Comparison of ENCODE assay signal across 1 cellular context in the genomic region with DNA sequence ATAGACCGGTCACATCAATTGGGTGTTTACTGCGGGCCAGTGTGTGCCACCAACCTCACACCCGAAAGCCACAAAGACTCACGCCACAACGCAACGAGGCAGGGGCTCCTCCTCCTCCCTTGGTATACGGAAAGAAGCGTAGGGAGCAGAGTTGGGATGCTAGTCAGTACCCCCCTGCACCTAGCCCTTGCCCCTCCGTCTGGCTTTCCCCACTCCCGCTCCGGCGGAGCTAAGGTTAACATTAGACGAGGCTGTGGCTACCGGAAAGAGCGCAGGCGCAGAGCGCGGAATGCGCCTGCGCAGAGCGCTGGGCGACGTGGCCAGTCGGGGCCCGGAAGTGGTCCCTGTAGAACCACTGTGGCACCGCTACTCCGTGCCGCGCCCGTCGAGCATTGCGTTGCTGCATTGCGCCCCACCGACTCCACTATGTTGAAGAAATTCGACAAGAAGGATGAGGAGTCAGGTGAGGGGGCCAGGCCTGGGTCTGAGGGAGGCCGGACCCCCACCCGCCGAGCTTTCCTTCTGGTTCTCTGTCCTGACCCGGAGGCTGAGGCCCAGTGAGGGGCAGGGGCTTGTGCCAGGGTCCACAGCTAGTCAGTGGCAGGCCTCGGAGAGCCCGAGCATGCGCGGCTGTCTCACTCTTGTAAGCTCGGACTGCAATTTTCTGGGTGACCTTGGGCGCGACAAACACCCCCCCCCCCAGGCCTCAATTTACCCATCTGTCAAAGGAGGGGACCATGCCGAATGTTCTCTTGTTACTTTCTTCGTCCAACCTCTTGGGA.
TF ChIP-seq lines count a peak whose summit lies in the region.

A gene with protein sequence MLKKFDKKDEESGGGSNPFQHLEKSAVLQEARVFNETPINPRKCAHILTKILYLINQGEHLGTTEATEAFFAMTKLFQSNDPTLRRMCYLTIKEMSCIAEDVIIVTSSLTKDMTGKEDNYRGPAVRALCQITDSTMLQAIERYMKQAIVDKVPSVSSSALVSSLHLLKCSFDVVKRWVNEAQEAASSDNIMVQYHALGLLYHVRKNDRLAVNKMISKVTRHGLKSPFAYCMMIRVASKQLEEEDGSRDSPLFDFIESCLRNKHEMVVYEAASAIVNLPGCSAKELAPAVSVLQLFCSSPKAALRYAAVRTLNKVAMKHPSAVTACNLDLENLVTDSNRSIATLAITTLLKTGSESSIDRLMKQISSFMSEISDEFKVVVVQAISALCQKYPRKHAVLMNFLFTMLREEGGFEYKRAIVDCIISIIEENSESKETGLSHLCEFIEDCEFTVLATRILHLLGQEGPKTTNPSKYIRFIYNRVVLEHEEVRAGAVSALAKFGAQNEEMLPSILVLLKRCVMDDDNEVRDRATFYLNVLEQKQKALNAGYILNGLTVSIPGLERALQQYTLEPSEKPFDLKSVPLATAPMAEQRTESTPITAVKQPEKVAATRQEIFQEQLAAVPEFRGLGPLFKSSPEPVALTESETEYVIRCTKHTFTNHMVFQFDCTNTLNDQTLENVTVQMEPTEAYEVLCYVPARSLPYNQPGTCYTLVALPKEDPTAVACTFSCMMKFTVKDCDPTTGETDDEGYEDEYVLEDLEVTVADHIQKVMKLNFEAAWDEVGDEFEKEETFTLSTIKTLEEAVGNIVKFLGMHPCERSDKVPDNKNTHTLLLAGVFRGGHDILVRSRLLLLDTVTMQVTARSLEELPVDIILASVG (plus strand): TSS at position 323 of the 782 bp plus-strand sequence. CDS start 104 bp downstream, at position 427.

TF ChIP-seq in HepG2, 621 proteins besides CTCF, POLR2A, EP300 and RAD21 (continued from another document and continues in another):
- TF ChIP-seq, protein P1, sequence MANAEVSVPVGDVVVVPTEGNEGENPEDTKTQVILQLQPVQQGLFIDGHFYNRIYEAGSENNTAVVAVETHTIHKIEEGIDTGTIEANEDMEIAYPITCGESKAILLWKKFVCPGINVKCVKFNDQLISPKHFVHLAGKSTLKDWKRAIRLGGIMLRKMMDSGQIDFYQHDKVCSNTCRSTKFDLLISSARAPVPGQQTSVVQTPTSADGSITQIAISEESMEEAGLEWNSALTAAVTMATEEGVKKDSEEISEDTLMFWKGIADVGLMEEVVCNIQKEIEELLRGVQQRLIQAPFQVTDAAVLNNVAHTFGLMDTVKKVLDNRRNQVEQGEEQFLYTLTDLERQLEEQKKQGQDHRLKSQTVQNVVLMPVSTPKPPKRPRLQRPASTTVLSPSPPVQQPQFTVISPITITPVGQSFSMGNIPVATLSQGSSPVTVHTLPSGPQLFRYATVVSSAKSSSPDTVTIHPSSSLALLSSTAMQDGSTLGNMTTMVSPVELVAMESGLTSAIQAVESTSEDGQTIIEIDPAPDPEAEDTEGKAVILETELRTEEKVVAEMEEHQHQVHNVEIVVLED (CRISPR knock-in tag; IDR thresholded peaks at IDR 0.05; ENCODE audit: borderline replicate concordance) = peak; percentile 84; the same call in 1 of the 2 replicates
- TF ChIP-seq, protein P2, sequence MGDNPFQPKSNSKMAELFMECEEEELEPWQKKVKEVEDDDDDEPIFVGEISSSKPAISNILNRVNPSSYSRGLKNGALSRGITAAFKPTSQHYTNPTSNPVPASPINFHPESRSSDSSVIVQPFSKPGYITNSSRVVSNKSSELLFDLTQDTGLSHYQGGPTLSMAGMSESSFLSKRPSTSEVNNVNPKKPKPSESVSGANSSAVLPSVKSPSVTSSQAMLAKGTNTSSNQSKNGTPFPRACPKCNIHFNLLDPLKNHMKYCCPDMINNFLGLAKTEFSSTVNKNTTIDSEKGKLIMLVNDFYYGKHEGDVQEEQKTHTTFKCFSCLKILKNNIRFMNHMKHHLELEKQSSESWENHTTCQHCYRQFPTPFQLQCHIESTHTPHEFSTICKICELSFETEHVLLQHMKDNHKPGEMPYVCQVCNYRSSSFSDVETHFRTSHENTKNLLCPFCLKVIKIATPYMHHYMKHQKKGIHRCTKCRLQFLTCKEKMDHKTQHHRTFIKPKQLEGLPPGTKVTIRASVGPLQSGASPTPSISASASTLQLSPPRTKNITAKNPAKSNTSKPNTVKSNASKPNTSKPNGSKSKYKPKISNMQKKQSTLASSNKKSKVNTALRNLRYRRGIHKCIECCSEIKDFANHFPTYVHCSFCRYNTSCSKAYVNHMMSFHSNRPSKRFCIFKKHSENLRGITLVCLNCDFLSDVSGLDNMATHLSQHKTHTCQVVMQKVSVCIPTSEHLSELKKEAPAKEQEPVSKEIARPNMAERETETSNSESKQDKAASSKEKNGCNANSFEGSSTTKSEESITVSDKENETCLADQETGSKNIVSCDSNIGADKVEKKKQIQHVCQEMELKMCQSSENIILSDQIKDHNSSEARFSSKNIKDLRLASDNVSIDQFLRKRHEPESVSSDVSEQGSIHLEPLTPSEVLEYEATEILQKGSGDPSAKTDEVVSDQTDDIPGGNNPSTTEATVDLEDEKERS (CRISPR knock-in tag; IDR thresholded peaks at IDR 0.05) = peak; percentile 85
- TF ChIP-seq CBX1 (IDR thresholded peaks at IDR 0.05; ENCODE audit: low read depth) (peak; percentile 79), MXI1 (IDR thresholded peaks at IDR 0.05; ENCODE audit: borderline replicate concordance, low read depth, low read length) (0 out of 3 replicates have a peak, but pooled peaks have one; percentile 52), FLYWCH1 (CRISPR knock-in tag; IDR thresholded peaks at IDR 0.05) (0 out of 2 replicates have a peak, but pooled peaks have one; percentile 49), ZNF556 (CRISPR knock-in tag; IDR thresholded peaks at IDR 0.05; ENCODE audit: borderline replicate concordance) (0 out of 2 replicates have a peak, but pooled peaks have one; percentile 28), MAFF (IDR thresholded peaks at IDR 0.05; ENCODE audit: low read depth, low read length) (no peak), RBM39 (IDR thresholded peaks at IDR 0.05; ENCODE audit: low read depth, low read length, poor library complexity, severe bottlenecking) (peak; percentile 86), SRF (IDR thresholded peaks at IDR 0.05; ENCODE audit: low read depth, low read length) (no peak), CC2D1A (CRISPR knock-in tag; IDR thresholded peaks at IDR 0.05) (no peak)
- TF ChIP-seq, protein P3, sequence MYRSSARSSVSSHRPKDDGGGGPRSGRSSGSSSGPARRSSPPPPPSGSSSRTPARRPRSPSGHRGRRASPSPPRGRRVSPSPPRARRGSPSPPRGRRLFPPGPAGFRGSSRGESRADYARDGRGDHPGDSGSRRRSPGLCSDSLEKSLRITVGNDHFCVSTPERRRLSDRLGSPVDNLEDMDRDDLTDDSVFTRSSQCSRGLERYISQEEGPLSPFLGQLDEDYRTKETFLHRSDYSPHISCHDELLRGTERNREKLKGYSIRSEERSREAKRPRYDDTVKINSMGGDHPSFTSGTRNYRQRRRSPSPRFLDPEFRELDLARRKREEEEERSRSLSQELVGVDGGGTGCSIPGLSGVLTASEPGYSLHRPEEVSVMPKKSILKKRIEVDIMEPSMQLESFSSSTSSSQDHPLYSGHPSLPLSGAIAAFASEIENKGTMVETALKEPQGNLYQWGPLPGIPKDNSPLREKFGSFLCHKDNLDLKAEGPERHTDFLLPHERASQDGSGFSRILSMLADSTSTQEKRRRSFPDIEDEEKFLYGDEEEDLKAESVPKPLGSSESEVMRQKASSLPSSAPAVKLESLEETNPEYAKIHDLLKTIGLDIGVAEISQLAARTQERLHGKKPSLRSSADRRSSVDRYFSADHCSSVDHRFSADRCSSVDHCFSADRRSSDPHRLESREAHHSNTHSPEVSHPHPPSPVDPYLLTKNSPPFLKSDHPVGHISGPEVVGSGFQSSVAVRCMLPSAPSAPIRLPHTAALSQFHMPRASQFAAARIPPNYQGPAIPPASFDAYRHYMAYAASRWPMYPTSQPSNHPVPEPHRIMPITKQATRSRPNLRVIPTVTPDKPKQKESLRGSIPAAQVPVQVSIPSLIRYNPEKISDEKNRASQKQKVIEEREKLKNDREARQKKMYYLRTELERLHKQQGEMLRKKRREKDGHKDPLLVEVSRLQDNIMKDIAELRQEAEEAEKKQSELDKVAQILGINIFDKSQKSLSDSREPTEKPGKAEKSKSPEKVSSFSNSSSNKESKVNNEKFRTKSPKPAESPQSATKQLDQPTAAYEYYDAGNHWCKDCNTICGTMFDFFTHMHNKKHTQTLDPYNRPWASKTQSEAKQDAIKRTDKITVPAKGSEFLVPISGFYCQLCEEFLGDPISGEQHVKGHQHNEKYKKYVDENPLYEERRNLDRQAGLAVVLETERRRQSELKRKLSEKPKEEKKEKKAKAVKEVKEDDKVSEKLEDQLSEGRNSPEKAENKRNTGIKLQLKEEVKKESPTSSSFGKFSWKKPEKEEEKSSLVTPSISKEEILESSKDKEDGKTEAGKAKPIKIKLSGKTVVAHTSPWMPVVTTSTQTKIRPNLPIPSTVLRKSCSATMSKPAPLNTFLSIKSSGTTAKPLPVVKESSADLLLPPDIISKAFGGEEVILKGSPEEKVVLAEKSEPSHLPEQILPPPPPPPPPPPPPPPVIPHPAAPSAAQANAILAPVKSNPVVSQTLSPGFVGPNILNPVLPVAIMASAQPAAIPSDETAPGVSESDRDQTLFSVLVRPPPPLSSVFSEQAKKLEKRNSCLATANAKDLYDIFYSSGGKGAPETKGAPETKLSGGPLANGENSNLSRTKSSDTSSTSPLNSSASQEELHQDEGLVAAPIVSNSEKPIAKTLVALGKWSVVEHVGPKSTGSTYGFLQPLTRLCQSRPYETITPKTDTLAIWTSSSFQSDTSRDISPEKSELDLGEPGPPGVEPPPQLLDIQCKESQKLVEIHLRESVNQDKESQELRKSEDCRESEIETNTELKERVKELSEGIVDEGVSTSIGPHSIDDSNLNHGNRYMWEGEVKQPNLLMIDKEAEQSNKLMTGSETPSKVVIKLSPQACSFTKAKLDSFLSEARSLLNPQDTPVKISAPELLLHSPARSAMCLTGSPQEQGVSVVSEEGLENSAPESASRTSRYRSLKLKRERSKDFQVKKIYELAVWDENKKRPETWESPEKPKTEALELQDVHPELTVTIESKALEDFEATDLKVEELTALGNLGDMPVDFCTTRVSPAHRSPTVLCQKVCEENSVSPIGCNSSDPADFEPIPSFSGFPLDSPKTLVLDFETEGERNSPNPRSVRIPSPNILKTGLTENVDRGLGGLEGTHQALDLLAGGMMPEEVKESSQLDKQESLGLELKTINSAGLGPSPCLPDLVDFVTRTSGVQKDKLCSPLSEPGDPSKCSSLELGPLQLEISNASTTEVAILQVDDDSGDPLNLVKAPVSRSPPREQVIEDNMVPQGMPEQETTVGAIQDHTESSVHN (CRISPR knock-in tag; IDR thresholded peaks at IDR 0.05) = 0 out of 2 replicates have a peak, but pooled peaks have one; percentile 26
- TF ChIP-seq, protein P4, sequence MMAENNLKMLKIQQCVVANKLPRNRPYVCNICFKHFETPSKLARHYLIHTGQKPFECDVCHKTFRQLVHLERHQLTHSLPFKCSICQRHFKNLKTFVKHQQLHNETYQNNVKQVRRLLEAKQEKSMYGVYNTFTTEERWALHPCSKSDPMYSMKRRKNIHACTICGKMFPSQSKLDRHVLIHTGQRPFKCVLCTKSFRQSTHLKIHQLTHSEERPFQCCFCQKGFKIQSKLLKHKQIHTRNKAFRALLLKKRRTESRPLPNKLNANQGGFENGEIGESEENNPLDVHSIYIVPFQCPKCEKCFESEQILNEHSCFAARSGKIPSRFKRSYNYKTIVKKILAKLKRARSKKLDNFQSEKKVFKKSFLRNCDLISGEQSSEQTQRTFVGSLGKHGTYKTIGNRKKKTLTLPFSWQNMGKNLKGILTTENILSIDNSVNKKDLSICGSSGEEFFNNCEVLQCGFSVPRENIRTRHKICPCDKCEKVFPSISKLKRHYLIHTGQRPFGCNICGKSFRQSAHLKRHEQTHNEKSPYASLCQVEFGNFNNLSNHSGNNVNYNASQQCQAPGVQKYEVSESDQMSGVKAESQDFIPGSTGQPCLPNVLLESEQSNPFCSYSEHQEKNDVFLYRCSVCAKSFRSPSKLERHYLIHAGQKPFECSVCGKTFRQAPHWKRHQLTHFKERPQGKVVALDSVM (CRISPR knock-in tag; IDR thresholded peaks at IDR 0.05) = 0 out of 2 replicates have a peak, but pooled peaks have one; percentile 6
- TF ChIP-seq, protein P5, sequence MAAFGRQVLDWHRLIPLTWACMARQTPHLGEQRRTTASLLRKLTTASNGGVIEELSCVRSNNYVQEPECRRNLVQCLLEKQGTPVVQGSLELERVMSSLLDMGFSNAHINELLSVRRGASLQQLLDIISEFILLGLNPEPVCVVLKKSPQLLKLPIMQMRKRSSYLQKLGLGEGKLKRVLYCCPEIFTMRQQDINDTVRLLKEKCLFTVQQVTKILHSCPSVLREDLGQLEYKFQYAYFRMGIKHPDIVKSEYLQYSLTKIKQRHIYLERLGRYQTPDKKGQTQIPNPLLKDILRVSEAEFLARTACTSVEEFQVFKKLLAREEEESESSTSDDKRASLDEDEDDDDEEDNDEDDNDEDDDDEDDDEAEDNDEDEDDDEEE (CRISPR knock-in tag; IDR thresholded peaks at IDR 0.05) = peak; percentile 87
- TF ChIP-seq, protein P6, sequence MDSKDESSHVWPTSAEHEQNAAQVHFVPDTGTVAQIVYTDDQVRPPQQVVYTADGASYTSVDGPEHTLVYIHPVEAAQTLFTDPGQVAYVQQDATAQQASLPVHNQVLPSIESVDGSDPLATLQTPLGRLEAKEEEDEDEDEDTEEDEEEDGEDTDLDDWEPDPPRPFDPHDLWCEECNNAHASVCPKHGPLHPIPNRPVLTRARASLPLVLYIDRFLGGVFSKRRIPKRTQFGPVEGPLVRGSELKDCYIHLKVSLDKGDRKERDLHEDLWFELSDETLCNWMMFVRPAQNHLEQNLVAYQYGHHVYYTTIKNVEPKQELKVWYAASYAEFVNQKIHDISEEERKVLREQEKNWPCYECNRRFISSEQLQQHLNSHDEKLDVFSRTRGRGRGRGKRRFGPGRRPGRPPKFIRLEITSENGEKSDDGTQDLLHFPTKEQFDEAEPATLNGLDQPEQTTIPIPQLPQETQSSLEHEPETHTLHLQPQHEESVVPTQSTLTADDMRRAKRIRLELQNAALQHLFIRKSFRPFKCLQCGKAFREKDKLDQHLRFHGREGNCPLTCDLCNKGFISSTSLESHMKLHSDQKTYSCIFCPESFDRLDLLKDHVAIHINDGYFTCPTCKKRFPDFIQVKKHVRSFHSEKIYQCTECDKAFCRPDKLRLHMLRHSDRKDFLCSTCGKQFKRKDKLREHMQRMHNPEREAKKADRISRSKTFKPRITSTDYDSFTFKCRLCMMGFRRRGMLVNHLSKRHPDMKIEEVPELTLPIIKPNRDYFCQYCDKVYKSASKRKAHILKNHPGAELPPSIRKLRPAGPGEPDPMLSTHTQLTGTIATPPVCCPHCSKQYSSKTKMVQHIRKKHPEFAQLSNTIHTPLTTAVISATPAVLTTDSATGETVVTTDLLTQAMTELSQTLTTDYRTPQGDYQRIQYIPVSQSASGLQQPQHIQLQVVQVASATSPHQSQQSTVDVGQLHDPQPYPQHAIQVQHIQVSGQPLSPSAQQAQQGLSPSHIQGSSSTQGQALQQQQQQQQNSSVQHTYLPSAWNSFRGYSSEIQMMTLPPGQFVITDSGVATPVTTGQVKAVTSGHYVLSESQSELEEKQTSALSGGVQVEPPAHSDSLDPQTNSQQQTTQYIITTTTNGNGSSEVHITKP (CRISPR knock-in tag; IDR thresholded peaks at IDR 0.05; ENCODE audit: low read depth) = no peak
- TF ChIP-seq, protein P7, sequence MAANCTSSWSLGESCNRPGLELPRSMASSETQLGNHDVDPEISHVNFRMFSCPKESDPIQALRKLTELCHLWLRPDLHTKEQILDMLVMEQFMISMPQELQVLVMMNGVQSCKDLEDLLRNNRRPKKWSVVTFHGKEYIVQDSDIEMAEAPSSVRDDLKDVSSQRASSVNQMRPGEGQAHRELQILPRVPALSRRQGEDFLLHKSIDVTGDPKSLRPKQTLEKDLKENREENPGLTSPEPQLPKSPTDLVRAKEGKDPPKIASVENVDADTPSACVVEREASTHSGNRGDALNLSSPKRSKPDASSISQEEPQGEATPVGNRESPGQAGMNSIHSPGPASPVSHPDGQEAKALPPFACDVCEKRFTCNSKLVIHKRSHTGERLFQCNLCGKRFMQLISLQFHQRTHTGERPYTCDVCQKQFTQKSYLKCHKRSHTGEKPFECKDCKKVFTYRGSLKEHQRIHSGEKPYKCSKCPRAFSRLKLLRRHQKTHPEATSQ (CRISPR knock-in tag; IDR thresholded peaks at IDR 0.05; ENCODE audit: borderline replicate concordance) = peak; percentile 30; the same call in 1 of the 2 replicates
